In genomic region chr18:48785686-48786470, GRCh38 we compare ENCODE assay signal across 15 cellular contexts.
A peak's percentile ranks its signal among the peaks of the same experiment; 100 is the strongest.
DNase-seq lines count a peak whose midpoint lies in the region; ATAC-seq lines count a peak whose summit lies in the region.
"Had no signal": no experiment of that assay in that cellular context is flagged by ENCODE, and none has a peak within 500 bp of the region (broad histone marks: within the 10 kb centered on the region; RNA-seq: fewer than 3 reads in every experiment).

No MANE protein-coding gene starts in this region.

- H3K27me3 Mint-ChIP-seq in central memory CD8-positive, alpha-beta T cell: no peaks in the 10 kb centered on the region
- H3K27me3 Mint-ChIP-seq: activated naive CD8-positive, alpha-beta T cell treated with anti-CD3 and anti-CD28 coated beads for 36 hours had no signal

- peak overlapping the region; percentile 91 for H3K27ac Mint-ChIP-seq in central memory CD8-positive, alpha-beta T cell (ENCODE audit: low read depth)
- H3K27ac Mint-ChIP-seq: progenitor cell of endocrine pancreas, WTC11 had no signal

- DNase-seq in CD1c-positive myeloid dendritic cell (ENCODE audit: extremely low spot score): peak; percentile 65
- no peak for DNase-seq in central memory CD8-positive, alpha-beta T cell (ENCODE audit: low spot score in 2 of 2)
- DNase-seq in posterior vena cava (ENCODE audit: low spot score): peak; percentile 45
- no peak for DNase-seq in NCI-H2107 (lab: John Stamatoyannopoulos, UW)
- DNase-seq: effector CD4-positive, alpha-beta T cell; H9; MG63; NCI-H2081 treated with DMSO at 0.1 percent for 48 hours; NCI-H526 treated with DMSO at 0.1 percent for 48 hours had no signal

- peaks cover 29% of the 10 kb centered on the region for H3K4me1 Mint-ChIP-seq in central memory CD8-positive, alpha-beta T cell

- no peak overlapping the region for H3K4me3 Mint-ChIP-seq in central memory CD8-positive, alpha-beta T cell
- H3K4me3 Mint-ChIP-seq: activated naive CD8-positive, alpha-beta T cell treated with anti-CD3 and anti-CD28 coated beads for 36 hours; H9; WTC11 had no signal

- peaks cover 2% of the 10 kb centered on the region for H3K36me3 Mint-ChIP-seq in central memory CD8-positive, alpha-beta T cell (ENCODE audit: insufficient read depth)
- H3K36me3 Mint-ChIP-seq: activated naive CD8-positive, alpha-beta T cell treated with anti-CD3 and anti-CD28 coated beads for 36 hours; WTC11 had no signal

- ATAC-seq in GM19438 (IDR thresholded peaks at IDR 0.05; ENCODE audit: low read depth, unreplicated experiment) (peak; percentile 7), HG03432 (IDR thresholded peaks at IDR 0.05; ENCODE audit: unreplicated experiment) (no peak), HG03039 (IDR thresholded peaks at IDR 0.05; ENCODE audit: unreplicated experiment) (no peak)
- no peak for ATAC-seq in central memory CD8-positive, alpha-beta T cell (replicated peaks; ENCODE audit: extremely low read depth, poor library complexity, severe bottlenecking)
- ATAC-seq: WTC11 had no signal

- intact Hi-C loops in posterior vena cava (cut with DNase I): loop anchor here in 1 of 2 donors (10.0 kb wide), 2 partner anchors 101 to 159 kb away; no protein-coding TSS in a partner anchor

- H3K9me3 Mint-ChIP-seq in central memory CD8-positive, alpha-beta T cell: no peaks in the 10 kb centered on the region
- H3K9me3 Mint-ChIP-seq: activated naive CD8-positive, alpha-beta T cell treated with anti-CD3 and anti-CD28 coated beads for 36 hours; H9; WTC11 had no signal

Comparison
In these comparisons a context has a peak if more than half of its experiments do, and no peak if none do; other contexts are left out.
1. DNase-seq: peak in CD1c-positive myeloid dendritic cell (single experiment) and posterior vena cava (single experiment); none in central memory CD8-positive, alpha-beta T cell (0 of 2) and NCI-H2107 (single experiment).